ENCODE assay signal across 1 cellular context in the genomic region with DNA sequence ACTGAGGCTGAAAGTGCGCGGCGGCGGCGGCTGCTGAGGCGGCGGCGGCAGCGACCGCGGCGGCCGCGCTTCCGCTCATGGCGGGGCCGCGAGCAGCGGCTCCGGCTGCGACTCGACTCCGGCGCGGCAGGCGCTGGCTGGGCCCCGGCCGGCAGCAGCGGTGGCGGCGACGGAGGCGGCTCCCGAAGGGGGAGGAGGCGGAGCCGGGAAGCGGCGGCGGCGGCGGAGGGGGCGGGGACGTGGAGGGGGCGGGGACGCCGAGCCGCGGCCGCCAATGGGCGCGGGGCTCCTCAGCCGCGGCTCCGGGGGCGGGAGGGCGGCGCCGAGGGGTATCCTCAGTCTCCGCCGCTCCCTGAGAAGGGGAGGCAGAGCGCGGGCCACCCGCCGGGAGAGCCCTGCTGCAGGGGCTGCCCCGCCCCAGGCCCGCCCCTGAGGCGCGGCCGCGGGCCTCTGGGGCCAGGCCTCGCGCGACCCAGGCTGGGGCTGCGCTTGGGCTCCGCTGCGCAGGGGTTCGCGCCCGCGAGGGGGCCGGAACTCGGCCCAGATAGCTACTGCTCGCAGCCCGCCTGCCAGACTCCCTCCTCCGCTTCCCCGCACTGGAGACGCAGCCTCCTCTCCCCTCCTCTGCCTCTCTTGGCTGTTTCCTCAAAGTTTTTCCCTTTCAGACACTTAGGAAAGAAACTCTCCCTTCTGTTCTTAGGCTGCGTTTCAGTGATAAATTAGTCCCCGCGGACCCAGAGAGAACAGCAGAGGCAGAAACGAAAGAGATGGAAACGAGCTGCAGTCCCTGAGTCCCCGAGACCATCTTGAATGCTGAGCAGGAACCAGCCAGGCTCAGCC.
TF ChIP-seq lines count a peak whose summit lies in the region.

No MANE protein-coding gene starts in this region.

TF ChIP-seq in K562, 482 proteins besides CTCF, POLR2A, EP300 and RAD21 (continued from another document and continues in another):
- TF ChIP-seq, protein P1, sequence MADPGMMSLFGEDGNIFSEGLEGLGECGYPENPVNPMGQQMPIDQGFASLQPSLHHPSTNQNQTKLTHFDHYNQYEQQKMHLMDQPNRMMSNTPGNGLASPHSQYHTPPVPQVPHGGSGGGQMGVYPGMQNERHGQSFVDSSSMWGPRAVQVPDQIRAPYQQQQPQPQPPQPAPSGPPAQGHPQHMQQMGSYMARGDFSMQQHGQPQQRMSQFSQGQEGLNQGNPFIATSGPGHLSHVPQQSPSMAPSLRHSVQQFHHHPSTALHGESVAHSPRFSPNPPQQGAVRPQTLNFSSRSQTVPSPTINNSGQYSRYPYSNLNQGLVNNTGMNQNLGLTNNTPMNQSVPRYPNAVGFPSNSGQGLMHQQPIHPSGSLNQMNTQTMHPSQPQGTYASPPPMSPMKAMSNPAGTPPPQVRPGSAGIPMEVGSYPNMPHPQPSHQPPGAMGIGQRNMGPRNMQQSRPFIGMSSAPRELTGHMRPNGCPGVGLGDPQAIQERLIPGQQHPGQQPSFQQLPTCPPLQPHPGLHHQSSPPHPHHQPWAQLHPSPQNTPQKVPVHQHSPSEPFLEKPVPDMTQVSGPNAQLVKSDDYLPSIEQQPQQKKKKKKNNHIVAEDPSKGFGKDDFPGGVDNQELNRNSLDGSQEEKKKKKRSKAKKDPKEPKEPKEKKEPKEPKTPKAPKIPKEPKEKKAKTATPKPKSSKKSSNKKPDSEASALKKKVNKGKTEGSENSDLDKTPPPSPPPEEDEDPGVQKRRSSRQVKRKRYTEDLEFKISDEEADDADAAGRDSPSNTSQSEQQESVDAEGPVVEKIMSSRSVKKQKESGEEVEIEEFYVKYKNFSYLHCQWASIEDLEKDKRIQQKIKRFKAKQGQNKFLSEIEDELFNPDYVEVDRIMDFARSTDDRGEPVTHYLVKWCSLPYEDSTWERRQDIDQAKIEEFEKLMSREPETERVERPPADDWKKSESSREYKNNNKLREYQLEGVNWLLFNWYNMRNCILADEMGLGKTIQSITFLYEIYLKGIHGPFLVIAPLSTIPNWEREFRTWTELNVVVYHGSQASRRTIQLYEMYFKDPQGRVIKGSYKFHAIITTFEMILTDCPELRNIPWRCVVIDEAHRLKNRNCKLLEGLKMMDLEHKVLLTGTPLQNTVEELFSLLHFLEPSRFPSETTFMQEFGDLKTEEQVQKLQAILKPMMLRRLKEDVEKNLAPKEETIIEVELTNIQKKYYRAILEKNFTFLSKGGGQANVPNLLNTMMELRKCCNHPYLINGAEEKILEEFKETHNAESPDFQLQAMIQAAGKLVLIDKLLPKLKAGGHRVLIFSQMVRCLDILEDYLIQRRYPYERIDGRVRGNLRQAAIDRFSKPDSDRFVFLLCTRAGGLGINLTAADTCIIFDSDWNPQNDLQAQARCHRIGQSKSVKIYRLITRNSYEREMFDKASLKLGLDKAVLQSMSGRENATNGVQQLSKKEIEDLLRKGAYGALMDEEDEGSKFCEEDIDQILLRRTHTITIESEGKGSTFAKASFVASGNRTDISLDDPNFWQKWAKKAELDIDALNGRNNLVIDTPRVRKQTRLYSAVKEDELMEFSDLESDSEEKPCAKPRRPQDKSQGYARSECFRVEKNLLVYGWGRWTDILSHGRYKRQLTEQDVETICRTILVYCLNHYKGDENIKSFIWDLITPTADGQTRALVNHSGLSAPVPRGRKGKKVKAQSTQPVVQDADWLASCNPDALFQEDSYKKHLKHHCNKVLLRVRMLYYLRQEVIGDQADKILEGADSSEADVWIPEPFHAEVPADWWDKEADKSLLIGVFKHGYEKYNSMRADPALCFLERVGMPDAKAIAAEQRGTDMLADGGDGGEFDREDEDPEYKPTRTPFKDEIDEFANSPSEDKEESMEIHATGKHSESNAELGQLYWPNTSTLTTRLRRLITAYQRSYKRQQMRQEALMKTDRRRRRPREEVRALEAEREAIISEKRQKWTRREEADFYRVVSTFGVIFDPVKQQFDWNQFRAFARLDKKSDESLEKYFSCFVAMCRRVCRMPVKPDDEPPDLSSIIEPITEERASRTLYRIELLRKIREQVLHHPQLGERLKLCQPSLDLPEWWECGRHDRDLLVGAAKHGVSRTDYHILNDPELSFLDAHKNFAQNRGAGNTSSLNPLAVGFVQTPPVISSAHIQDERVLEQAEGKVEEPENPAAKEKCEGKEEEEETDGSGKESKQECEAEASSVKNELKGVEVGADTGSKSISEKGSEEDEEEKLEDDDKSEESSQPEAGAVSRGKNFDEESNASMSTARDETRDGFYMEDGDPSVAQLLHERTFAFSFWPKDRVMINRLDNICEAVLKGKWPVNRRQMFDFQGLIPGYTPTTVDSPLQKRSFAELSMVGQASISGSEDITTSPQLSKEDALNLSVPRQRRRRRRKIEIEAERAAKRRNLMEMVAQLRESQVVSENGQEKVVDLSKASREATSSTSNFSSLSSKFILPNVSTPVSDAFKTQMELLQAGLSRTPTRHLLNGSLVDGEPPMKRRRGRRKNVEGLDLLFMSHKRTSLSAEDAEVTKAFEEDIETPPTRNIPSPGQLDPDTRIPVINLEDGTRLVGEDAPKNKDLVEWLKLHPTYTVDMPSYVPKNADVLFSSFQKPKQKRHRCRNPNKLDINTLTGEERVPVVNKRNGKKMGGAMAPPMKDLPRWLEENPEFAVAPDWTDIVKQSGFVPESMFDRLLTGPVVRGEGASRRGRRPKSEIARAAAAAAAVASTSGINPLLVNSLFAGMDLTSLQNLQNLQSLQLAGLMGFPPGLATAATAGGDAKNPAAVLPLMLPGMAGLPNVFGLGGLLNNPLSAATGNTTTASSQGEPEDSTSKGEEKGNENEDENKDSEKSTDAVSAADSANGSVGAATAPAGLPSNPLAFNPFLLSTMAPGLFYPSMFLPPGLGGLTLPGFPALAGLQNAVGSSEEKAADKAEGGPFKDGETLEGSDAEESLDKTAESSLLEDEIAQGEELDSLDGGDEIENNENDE (IDR thresholded peaks at IDR 0.05; ENCODE audit: low read depth, low read length) = no peak
- TF ChIP-seq MED1 (CRISPR knock-in tag; IDR thresholded peaks at IDR 0.05; ENCODE audit: borderline replicate concordance) (no peak), HIVEP1 (CRISPR knock-in tag; IDR thresholded peaks at IDR 0.05) (no peak), EGR1 (conservative IDR thresholded peaks at IDR 0.05) (peak; percentile 27; the same call in 1 of the 2 replicates), ZNF140 (CRISPR knock-in tag; IDR thresholded peaks at IDR 0.05) (no peak), MTF1 (CRISPR knock-in tag; IDR thresholded peaks at IDR 0.05; ENCODE audit: borderline replicate concordance) (no peak), BCL6 (CRISPR knock-in tag; IDR thresholded peaks at IDR 0.05) (no peak), NFATC3 (IDR thresholded peaks at IDR 0.05) (no peak), POLR3G (IDR thresholded peaks at IDR 0.05; ENCODE audit: extremely low read depth, insufficient read length, insufficient replicate concordance) (no peak), BMI1 (IDR thresholded peaks at IDR 0.05; ENCODE audit: low read length) (no peak)
- TF ChIP-seq, protein P2, sequence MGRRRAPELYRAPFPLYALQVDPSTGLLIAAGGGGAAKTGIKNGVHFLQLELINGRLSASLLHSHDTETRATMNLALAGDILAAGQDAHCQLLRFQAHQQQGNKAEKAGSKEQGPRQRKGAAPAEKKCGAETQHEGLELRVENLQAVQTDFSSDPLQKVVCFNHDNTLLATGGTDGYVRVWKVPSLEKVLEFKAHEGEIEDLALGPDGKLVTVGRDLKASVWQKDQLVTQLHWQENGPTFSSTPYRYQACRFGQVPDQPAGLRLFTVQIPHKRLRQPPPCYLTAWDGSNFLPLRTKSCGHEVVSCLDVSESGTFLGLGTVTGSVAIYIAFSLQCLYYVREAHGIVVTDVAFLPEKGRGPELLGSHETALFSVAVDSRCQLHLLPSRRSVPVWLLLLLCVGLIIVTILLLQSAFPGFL (CRISPR knock-in tag; IDR thresholded peaks at IDR 0.05) = no peak
- TF ChIP-seq, protein P3, sequence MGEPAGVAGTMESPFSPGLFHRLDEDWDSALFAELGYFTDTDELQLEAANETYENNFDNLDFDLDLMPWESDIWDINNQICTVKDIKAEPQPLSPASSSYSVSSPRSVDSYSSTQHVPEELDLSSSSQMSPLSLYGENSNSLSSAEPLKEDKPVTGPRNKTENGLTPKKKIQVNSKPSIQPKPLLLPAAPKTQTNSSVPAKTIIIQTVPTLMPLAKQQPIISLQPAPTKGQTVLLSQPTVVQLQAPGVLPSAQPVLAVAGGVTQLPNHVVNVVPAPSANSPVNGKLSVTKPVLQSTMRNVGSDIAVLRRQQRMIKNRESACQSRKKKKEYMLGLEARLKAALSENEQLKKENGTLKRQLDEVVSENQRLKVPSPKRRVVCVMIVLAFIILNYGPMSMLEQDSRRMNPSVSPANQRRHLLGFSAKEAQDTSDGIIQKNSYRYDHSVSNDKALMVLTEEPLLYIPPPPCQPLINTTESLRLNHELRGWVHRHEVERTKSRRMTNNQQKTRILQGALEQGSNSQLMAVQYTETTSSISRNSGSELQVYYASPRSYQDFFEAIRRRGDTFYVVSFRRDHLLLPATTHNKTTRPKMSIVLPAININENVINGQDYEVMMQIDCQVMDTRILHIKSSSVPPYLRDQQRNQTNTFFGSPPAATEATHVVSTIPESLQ (CRISPR knock-in tag; IDR thresholded peaks at IDR 0.05) = no peak
- TF ChIP-seq, protein P4, sequence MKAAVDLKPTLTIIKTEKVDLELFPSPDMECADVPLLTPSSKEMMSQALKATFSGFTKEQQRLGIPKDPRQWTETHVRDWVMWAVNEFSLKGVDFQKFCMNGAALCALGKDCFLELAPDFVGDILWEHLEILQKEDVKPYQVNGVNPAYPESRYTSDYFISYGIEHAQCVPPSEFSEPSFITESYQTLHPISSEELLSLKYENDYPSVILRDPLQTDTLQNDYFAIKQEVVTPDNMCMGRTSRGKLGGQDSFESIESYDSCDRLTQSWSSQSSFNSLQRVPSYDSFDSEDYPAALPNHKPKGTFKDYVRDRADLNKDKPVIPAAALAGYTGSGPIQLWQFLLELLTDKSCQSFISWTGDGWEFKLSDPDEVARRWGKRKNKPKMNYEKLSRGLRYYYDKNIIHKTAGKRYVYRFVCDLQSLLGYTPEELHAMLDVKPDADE (conservative IDR thresholded peaks at IDR 0.05; ENCODE audit: control insufficient read depth, low read depth, low read length) = no peak
- TF ChIP-seq, protein P5, sequence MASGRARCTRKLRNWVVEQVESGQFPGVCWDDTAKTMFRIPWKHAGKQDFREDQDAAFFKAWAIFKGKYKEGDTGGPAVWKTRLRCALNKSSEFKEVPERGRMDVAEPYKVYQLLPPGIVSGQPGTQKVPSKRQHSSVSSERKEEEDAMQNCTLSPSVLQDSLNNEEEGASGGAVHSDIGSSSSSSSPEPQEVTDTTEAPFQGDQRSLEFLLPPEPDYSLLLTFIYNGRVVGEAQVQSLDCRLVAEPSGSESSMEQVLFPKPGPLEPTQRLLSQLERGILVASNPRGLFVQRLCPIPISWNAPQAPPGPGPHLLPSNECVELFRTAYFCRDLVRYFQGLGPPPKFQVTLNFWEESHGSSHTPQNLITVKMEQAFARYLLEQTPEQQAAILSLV (tag; IDR thresholded peaks at IDR 0.05) = no peak
- TF ChIP-seq, protein P6, sequence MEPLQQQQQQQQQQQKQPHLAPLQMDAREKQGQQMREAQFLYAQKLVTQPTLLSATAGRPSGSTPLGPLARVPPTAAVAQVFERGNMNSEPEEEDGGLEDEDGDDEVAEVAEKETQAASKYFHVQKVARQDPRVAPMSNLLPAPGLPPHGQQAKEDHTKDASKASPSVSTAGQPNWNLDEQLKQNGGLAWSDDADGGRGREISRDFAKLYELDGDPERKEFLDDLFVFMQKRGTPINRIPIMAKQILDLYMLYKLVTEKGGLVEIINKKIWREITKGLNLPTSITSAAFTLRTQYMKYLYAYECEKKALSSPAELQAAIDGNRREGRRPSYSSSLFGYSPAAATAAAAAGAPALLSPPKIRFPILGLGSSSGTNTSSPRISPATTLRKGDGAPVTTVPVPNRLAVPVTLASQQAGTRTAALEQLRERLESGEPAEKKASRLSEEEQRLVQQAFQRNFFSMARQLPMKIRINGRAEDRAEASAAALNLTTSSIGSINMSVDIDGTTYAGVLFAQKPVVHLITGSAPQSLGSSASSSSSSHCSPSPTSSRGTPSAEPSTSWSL (CRISPR knock-in tag; IDR thresholded peaks at IDR 0.05; ENCODE audit: borderline replicate concordance) = no peak
- TF ChIP-seq, protein P7, sequence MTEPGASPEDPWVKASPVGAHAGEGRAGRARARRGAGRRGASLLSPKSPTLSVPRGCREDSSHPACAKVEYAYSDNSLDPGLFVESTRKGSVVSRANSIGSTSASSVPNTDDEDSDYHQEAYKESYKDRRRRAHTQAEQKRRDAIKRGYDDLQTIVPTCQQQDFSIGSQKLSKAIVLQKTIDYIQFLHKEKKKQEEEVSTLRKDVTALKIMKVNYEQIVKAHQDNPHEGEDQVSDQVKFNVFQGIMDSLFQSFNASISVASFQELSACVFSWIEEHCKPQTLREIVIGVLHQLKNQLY (CRISPR knock-in tag; conservative IDR thresholded peaks at IDR 0.05) = no peak
- TF ChIP-seq, protein P8, sequence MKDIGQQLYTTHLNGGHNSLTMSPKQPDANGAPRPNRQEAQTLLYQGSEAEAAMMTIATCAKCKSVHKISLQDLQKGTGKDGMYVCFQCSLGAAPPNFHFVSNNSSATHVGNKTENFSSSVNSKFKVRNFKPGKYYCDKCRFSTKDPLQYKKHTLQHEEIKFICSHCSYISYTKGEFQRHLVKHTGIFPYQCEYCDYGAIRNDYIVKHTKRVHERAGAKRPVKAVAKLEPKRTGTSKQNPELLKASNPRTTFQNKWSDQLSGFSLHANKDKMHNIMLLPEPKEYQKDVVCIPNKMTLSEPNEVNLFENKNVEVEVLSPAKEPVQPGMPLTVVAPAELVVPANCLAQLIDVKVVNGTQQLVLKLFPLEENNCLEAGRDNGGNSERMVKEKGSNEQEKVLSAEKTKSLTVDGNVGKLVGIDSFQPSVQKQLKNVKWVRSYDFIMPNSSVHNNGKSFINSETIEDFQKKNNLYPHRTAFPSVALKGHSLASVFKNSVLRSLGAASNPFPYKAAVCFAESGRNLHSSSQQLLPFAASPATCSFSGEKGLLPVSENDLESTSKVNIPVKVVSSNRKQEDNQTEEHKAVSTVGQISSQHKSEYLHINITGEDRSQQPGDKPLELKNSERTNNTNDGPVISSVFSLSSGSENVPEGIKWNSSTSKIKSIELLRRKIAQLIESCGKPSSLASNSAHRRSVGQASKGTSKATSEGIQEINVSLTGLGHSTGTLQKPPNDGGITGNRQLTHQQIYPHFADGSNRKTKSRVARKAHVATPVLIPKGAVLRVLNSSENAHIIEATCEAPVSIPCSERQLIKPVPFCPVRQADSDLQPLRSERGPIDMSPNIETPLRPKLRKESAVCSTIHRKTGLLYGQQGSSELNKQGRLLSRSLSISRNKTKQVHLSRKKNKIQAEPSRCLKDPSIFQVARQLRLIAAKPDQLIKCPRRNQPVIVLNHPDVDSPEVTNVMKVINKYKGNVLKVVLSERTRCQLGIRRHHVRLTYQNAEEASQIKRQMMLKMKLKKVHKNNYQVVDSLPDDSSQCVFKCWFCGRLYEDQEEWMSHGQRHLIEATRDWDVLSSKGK (CRISPR knock-in tag; IDR thresholded peaks at IDR 0.05) = no peak
- TF ChIP-seq, protein P9, sequence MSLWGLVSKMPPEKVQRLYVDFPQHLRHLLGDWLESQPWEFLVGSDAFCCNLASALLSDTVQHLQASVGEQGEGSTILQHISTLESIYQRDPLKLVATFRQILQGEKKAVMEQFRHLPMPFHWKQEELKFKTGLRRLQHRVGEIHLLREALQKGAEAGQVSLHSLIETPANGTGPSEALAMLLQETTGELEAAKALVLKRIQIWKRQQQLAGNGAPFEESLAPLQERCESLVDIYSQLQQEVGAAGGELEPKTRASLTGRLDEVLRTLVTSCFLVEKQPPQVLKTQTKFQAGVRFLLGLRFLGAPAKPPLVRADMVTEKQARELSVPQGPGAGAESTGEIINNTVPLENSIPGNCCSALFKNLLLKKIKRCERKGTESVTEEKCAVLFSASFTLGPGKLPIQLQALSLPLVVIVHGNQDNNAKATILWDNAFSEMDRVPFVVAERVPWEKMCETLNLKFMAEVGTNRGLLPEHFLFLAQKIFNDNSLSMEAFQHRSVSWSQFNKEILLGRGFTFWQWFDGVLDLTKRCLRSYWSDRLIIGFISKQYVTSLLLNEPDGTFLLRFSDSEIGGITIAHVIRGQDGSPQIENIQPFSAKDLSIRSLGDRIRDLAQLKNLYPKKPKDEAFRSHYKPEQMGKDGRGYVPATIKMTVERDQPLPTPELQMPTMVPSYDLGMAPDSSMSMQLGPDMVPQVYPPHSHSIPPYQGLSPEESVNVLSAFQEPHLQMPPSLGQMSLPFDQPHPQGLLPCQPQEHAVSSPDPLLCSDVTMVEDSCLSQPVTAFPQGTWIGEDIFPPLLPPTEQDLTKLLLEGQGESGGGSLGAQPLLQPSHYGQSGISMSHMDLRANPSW (CRISPR knock-in tag; IDR thresholded peaks at IDR 0.05) = no peak
